28 cellular contexts compared by ENCODE assay signal in genomic region chr3:149571381-149571780, GRCh38.
DNase-seq lines count a peak whose midpoint lies in the region; ATAC-seq and TF ChIP-seq lines count a peak whose summit lies in the region.
"Had no signal": no experiment of that assay in that cellular context is flagged by ENCODE, and none has a peak within 500 bp of the region (broad histone marks: within the 10 kb centered on the region; RNA-seq: fewer than 3 reads in every experiment).

No MANE protein-coding gene starts in this region.

- no peak overlapping the region for H2BK5ac ChIP-seq in mesenchymal stem cell (ENCODE audit: low read depth, low read length, poor library complexity, severe bottlenecking)

- H2AFZ ChIP-seq in mesenchymal stem cell (ENCODE audit: low read depth, low read length), result no peak overlapping the region

- no peak overlapping the region for H4K91ac ChIP-seq in mesenchymal stem cell (ENCODE audit: low read length)

- no peak overlapping the region for H3K4me3 ChIP-seq in cardiac muscle cell
- 0 out of 2 replicates have a peak overlapping the region, but pooled peaks have one; percentile 0 for H3K4me3 ChIP-seq in SK-N-MC
- H3K4me3 ChIP-seq in mesenchymal stem cell (ENCODE audit: insufficient read depth in 1 of 2, low read depth in 1 of 2, low read length in 2 of 2), result peak overlapping the region in 1 of 2 experiments; percentile 3
- H3K4me3 ChIP-seq in tibial artery, result no peak overlapping the region
- H3K4me3 ChIP-seq: left lung, pancreas, right atrium auricular region, spleen, testis, vagina had no signal

- no peak for TF ChIP-seq CTCF in cardiac muscle cell (IDR thresholded peaks at IDR 0.05; ENCODE audit: low read depth, low read length)
- TF ChIP-seq CTCF in tibial artery (IDR thresholded peaks at IDR 0.05), result no peak

- WGBS in mesenchymal stem cell, result 90% methylated on average over 1 of the region's 2 CpGs

- H2BK12ac ChIP-seq in mesenchymal stem cell (ENCODE audit: low read length in 2 of 2), result no peak overlapping the region

- H2BK120ac ChIP-seq in mesenchymal stem cell (ENCODE audit: low read depth, low read length), result no peak overlapping the region

- ATAC-seq in Right ventricle myocardium inferior (no peak), GM18498 (IDR thresholded peaks at IDR 0.05; ENCODE audit: unreplicated experiment) (no peak)
- ATAC-seq: activated CD4-positive, alpha-beta T cell treated with anti-CD3 and anti-CD28 coated beads for 36 hours; activated CD8-positive, alpha-beta T cell treated with anti-CD3 and anti-CD28 coated beads, Interleukin-2, amount 10 ng/mL, durations not matched to agents 7 days and 5 days; activated naive CD4-positive, alpha-beta T cell treated with anti-CD3 and anti-CD28 coated beads, Interleukin-2, amount 50 U/mL, for 72 hours; left lung; pancreas; stimulated activated effector memory CD8-positive, alpha-beta T cell treated with anti-CD3 and anti-CD28 coated beads, Interleukin-12 subunit alpha, Interleukin-12 subunit beta, amount 100 ng/mL, for 72 hours had no signal

- H3K9ac ChIP-seq in SK-N-MC (ENCODE audit: insufficient read length) (no peak overlapping the region), mesenchymal stem cell (ENCODE audit: low read length) (peak overlapping the region; percentile 48)

- no peak overlapping the region for H3K4me2 ChIP-seq in mesenchymal stem cell (ENCODE audit: low read length, poor library complexity, severe bottlenecking)

- intact Hi-C loops in Right ventricle myocardium inferior (cut with DNase I), result no loop called here
- intact Hi-C loops in tibial artery (cut with DNase I; ENCODE audit: low total_unique reads), result no loop called here

- peaks cover 34% of the 10 kb centered on the region for H3K4me1 ChIP-seq in cardiac muscle cell (ENCODE audit: low read depth)
- peaks cover 22% of the 10 kb centered on the region for H3K4me1 ChIP-seq in mesenchymal stem cell (ENCODE audit: control insufficient read depth, insufficient read depth, low read depth, low read length)
- peaks cover 0 to 97% (median 59%) of the 10 kb centered on the region in 4 donors for H3K4me1 ChIP-seq in tibial artery

- H2BK15ac ChIP-seq in mesenchymal stem cell (ENCODE audit: low read depth, poor library complexity, severe bottlenecking), result no peak overlapping the region

- H3K9me3 ChIP-seq in cardiac muscle cell (ENCODE audit: low read depth) (no peaks in the 10 kb centered on the region), SK-N-MC (ENCODE audit: low read depth, low read length) (no peaks in the 10 kb centered on the region), mesenchymal stem cell (ENCODE audit: control insufficient read depth, low read length) (no peaks in the 10 kb centered on the region), tibial artery (no peaks in the 10 kb centered on the region)
- H3K9me3 ChIP-seq: left lung, pancreas, right atrium auricular region, spleen, testis, vagina had no signal

- no peak overlapping the region for H3K18ac ChIP-seq in mesenchymal stem cell (ENCODE audit: low read depth in 1 of 2, low read length in 2 of 2)

- no peak overlapping the region for H3K4ac ChIP-seq in mesenchymal stem cell (ENCODE audit: low read depth in 1 of 2, low read length in 2 of 2)

- H3K27me3 ChIP-seq in cardiac muscle cell, result no peaks in the 10 kb centered on the region
- H3K27me3 ChIP-seq in mesenchymal stem cell (ENCODE audit: control insufficient read depth in 1 of 2, insufficient read depth in 1 of 2, low read length in 2 of 2), result no peaks in the 10 kb centered on the region
- no peaks in the 10 kb centered on the region for H3K27me3 ChIP-seq in tibial artery
- H3K27me3 ChIP-seq: left lung, pancreas, right atrium auricular region, spleen, testis, vagina had no signal

- peak overlapping the region; percentile 73 for H3K27ac ChIP-seq in cardiac muscle cell
- peak overlapping the region; percentile 60 for H3K27ac ChIP-seq in SK-N-MC
- H3K27ac ChIP-seq in mesenchymal stem cell (ENCODE audit: low read length, poor library complexity, severe bottlenecking), result no peak overlapping the region
- peak overlapping the region; percentile 61 to 74 for H3K27ac ChIP-seq in tibial artery
- H3K27ac ChIP-seq: pancreas, spleen, testis had no signal

- no peak overlapping the region for H4K8ac ChIP-seq in mesenchymal stem cell (ENCODE audit: low read length)

- H3K36me3 ChIP-seq in cardiac muscle cell, result no peaks in the 10 kb centered on the region
- H3K36me3 ChIP-seq in SK-N-MC (ENCODE audit: insufficient read depth, low read length), result peaks cover 17% of the 10 kb centered on the region
- H3K36me3 ChIP-seq in mesenchymal stem cell (ENCODE audit: control insufficient read depth in 1 of 2, insufficient read depth in 2 of 2, low read depth in 1 of 2, low read length in 2 of 2), result peaks cover 5 to 35% of the 10 kb centered on the region in 2 experiments
- peaks cover 0 to 14% (median 4%) of the 10 kb centered on the region in 3 donors for H3K36me3 ChIP-seq in tibial artery
- H3K36me3 ChIP-seq: left lung, pancreas, right atrium auricular region had no signal

- H3K79me1 ChIP-seq in mesenchymal stem cell (replicated peaks; ENCODE audit: low read length, poor library complexity, severe bottlenecking), result no peaks in the 10 kb centered on the region

- DNase-seq in cardiac muscle cell (ENCODE audit: low read depth in 1 of 2, low spot score in 1 of 2) (no peak), Right ventricle myocardium inferior (ENCODE audit: missing footprints) (no peak), SK-N-MC (ENCODE audit: low read depth, low spot score) (no peak), mesenchymal stem cell (no peak), tibial artery (no peak), SK-N-DZ (ENCODE audit: low spot score) (no peak), SHP77 treated with DMSO at 0.1 percent for 48 hours (lab: John Stamatoyannopoulos, UW) (no peak)
- DNase-seq: activated CD4-positive, alpha-beta T cell treated with anti-CD3 and anti-CD28 coated beads for 36 hours; activated CD8-positive, alpha-beta T cell treated with anti-CD3 and anti-CD28 coated beads, Interleukin-2, amount 10 ng/mL, durations not matched to agents 7 days and 5 days; activated T-cell treated with anti-CD3 and anti-CD28 coated beads for 4 hours; caudate nucleus; DMS153; endodermal cell; hypothalamus; immature natural killer cell; left lung; midbrain; NCI-H2029; NCI-H526 treated with DMSO at 0.1 percent for 48 hours; pancreas; spleen; stimulated activated CD4-positive, alpha-beta T cell treated with anti-CD3 and anti-CD28 coated beads, Interleukin-4, amount 100 ng/mL, for 1 hour; testis had no signal

- H3K14ac ChIP-seq in mesenchymal stem cell (ENCODE audit: low read length in 2 of 2), result no peak overlapping the region

- H3K23ac ChIP-seq in mesenchymal stem cell (ENCODE audit: low read length in 2 of 2), result no peak overlapping the region

- no peak overlapping the region for H2AK5ac ChIP-seq in mesenchymal stem cell (ENCODE audit: low read length, severe bottlenecking)
